8 cellular contexts compared by ENCODE assay signal in genomic region chrX:13659057-13659456, GRCh38. TPM values are rescaled to one million over a fixed set of nuclear protein-coding genes. Genes with fewer than 3 reads are reported as not detected.
A peak's percentile ranks its signal among the peaks of the same experiment; 100 is the strongest.
DNase-seq lines count a peak whose midpoint lies in the region; ATAC-seq, FAIRE-seq and TF ChIP-seq lines count a peak whose summit lies in the region.

No MANE protein-coding gene starts in this region.

- H3F3A ChIP-seq in PC-3 (ENCODE audit: low read length, unreplicated experiment), result no peaks in the 10 kb centered on the region

- no peaks in the 10 kb centered on the region for H3K27me3 Mint-ChIP-seq in progenitor cell of endocrine pancreas

- peaks cover 6% of the 10 kb centered on the region for H3K36me3 Mint-ChIP-seq in progenitor cell of endocrine pancreas (ENCODE audit: insufficient read depth)

- POLR2A ChIA-PET in PC-3 (lab: Charles Lee; ENCODE audit: unreplicated experiment), result no interaction called here

- H3K79me2 ChIP-seq in PC-3 (ENCODE audit: low read length), result no peaks in the 10 kb centered on the region

- no peaks in the 10 kb centered on the region for H3K36me3 ChIP-seq in PC-3 (ENCODE audit: low read depth, low read length)

- CTCF ChIA-PET in PC-3 (lab: Charles Lee), result no interaction called here

- H3K27ac Mint-ChIP-seq in progenitor cell of endocrine pancreas, result peak overlapping the region; percentile 69

- H4K20me1 ChIP-seq in PC-3 (ENCODE audit: low read length), result no peaks in the 10 kb centered on the region

- H3K4me1 ChIP-seq in PC-3 (ENCODE audit: insufficient read depth, low read length), result peaks cover 12% of the 10 kb centered on the region

- DNase-seq in GM19239 (ENCODE audit: insufficient read length, low spot score), result no peak
- DNase-seq in PC-3, result peak; percentile 43
- DNase-seq in progenitor cell of endocrine pancreas (ENCODE audit: low spot score, unreplicated experiment), result no peak
- DNase-seq in D341Med (ENCODE audit: low spot score), result no peak
- DNase-seq in NCI-H187 treated with DMSO at 0.1 percent for 48 hours (lab: John Stamatoyannopoulos, UW), result no peak

- peak overlapping the region; percentile 42; the same call in 1 of the 2 replicates for H3K4me2 ChIP-seq in PC-3 (ENCODE audit: low read length)

- H3K9ac ChIP-seq in PC-3 (ENCODE audit: low read length), result no peak overlapping the region

- intact Hi-C loops in PC-3 (cut with micrococcal nuclease), result loop anchor here (10.0 kb wide), 1 partner anchor 684 kb away; the partner anchor contains the start of gene TMSB4X

- peak; percentile 94 for FAIRE-seq in GM19239 (lab: Jason Lieb, UNC)

- H3K4me1 Mint-ChIP-seq in progenitor cell of endocrine pancreas (ENCODE audit: low read depth), result peaks cover 4% of the 10 kb centered on the region

- H3K9me3 Mint-ChIP-seq in progenitor cell of endocrine pancreas (ENCODE audit: low read depth), result peaks cover 15% of the 10 kb centered on the region

- no peaks in the 10 kb centered on the region for H3K9me2 ChIP-seq in PC-3 (replicated peaks; ENCODE audit: low read length)

- no TSS peak for BruUV-seq in PC-3 (replicated peaks; lab: Mats Ljungman, UMichigan)

- H3K4me3 ChIP-seq in PC-3 (ENCODE audit: low read length), result peak overlapping the region; percentile 43; the same call in 1 of the 2 replicates

- no peak for TF ChIP-seq CTCF in PC-3 (conservative IDR thresholded peaks at IDR 0.05; ENCODE audit: low read depth, low read length)
- TF ChIP-seq CTCF in progenitor cell of endocrine pancreas (IDR thresholded peaks at IDR 0.05; ENCODE audit: unreplicated experiment), result no peak

- ATAC-seq in PC-3, result peak; percentile 38; the same call in 1 of the 2 replicates
- peak; percentile 70 for ATAC-seq in esophagus mucosa
- ATAC-seq in HG02938 (IDR thresholded peaks at IDR 0.05; ENCODE audit: unreplicated experiment), result no peak
- no peak for ATAC-seq in GM21447 (IDR thresholded peaks at IDR 0.05; ENCODE audit: unreplicated experiment)

- H3K27me3 ChIP-seq in PC-3 (ENCODE audit: low read length), result no peaks in the 10 kb centered on the region

- no peaks in the 10 kb centered on the region for H3K9me3 ChIP-seq in PC-3 (ENCODE audit: low read length)

- H2AFZ ChIP-seq in PC-3 (ENCODE audit: low read length), result peak overlapping the region; percentile 74

- 0 out of 2 replicates have a peak overlapping the region, but pooled peaks have one; percentile 2 for H3K27ac ChIP-seq in PC-3 (ENCODE audit: low read length)

- no peak overlapping the region for H3K4me3 Mint-ChIP-seq in progenitor cell of endocrine pancreas (ENCODE audit: low read depth)

RNA-seq across cellular contexts. Expression of gene TCEANC, which starts 6.1 kb away (rescaled TPM):
- total RNA-seq in PC-3 (2014; rRNA removed) (0.62 and 0.69 TPM in 2 replicates), esophagus mucosa (2.0 TPM), progenitor cell of endocrine pancreas (3.0 and 4.1 TPM in 2 replicates)

RNA-seq across cellular contexts. Expression of gene RAB9A, which starts 29.9 kb away (rescaled TPM):
- total RNA-seq in PC-3 (2014; rRNA removed) (21.0 and 29.5 TPM in 2 replicates), esophagus mucosa (21.3 TPM), progenitor cell of endocrine pancreas (17.6 and 20.5 TPM in 2 replicates)

Comparison
In these comparisons a context has a peak if more than half of its experiments do, and no peak if none do; other contexts are left out.
1. ATAC-seq: peak in PC-3 (single experiment) and esophagus mucosa (single experiment); none in HG02938 (single experiment) and GM21447 (single experiment).